In the genomic region with DNA sequence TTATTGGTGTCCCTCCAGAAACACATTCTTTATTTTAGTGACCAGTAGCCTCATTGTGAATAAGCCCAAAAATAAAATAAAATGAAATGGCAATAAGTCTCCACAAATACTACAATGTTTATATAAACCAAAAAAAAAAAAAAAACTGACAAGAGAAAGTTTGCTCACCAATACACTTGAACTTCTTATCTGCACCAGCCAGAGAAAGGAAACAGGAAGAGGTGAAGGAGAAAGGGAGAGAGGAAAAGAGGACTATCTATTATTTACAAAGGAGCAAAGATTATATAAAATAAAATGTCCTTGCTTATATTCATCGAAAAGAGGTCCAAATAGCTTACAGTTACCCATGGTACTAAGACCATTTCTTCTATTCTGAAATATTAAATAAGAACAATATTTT, we compare ENCODE assay signal across 27 cellular contexts.
"Had no signal": no experiment of that assay in that cellular context is flagged by ENCODE, and none has a peak within 500 bp of the region (broad histone marks: within the 10 kb centered on the region; RNA-seq: fewer than 3 reads in every experiment).

No MANE protein-coding gene starts in this region.

- DNase-seq: islet precursor cell; left ventricle myocardium inferior; mesendoderm; naive B cell; natural killer cell; nephron progenitor cell; pancreas; posterior cingulate gyrus; retina; right cardiac atrium; stimulated activated CD4-positive, alpha-beta T cell treated with anti-CD3 and anti-CD28 coated beads, Interleukin-12 subunit alpha, Interleukin-12 subunit beta, amount 100 ng/mL, for 4 hours; stimulated activated CD4-positive, alpha-beta T cell treated with anti-CD3 and anti-CD28 coated beads, Interleukin-15, amount 100 ng/mL, for 24 hours; stimulated activated CD4-positive, alpha-beta T cell treated with anti-CD3 and anti-CD28 coated beads, Interleukin-2, amount 100 ng/mL, for 24 hours; stimulated activated CD4-positive, alpha-beta T cell treated with anti-CD3 and anti-CD28 coated beads, Interleukin-4, amount 100 ng/mL, for 1 hour; stimulated activated naive B cell treated with anti-CD40 and anti-IgM and Interleukin-4, amounts not matched to agents 10 μg/mL and 1 μg/mL and 100 μg/mL, for 72 hours; stimulated activated naive CD8-positive, alpha-beta T cell treated with anti-CD3 and anti-CD28 coated beads, Interleukin-15, Interleukin-2, amounts not matched to agents 100 U/mL and 50 U/mL, for 24 hours; stomach; testis; thyroid gland; transverse colon; upper lobe of left lung had no signal

- H3K4me2 ChIP-seq: neural progenitor cell had no signal

- H2AFZ ChIP-seq: neural progenitor cell had no signal

- H3K27me3 ChIP-seq: neural progenitor cell, pancreas, stomach, testis, thyroid gland, transverse colon, upper lobe of left lung, vagina had no signal

- H3K9ac ChIP-seq: neural progenitor cell had no signal

- H3K27ac ChIP-seq: left ventricle myocardium inferior, neural progenitor cell, pancreas, prostate gland, skin epidermis, stomach, testis, thyroid gland, transverse colon, upper lobe of left lung, vagina had no signal

- H3K9me3 ChIP-seq: left ventricle myocardium inferior, pancreas, prostate gland, stomach, testis, thyroid gland, transverse colon, upper lobe of left lung, vagina had no signal

- H3K4me1 ChIP-seq: left ventricle myocardium inferior, neural progenitor cell, pancreas, prostate gland, stomach, testis, thyroid gland, transverse colon, upper lobe of left lung, vagina had no signal

- ATAC-seq: natural killer cell; pancreas; sciatic nerve; stimulated activated naive B cell treated with anti-CD40 and anti-IgM and Interleukin-4, amounts not matched to agents 10 μg/mL and 1 μg/mL and 100 μg/mL, for 72 hours; stimulated activated naive CD8-positive, alpha-beta T cell treated with anti-CD3 and anti-CD28 coated beads, Interleukin-15, Interleukin-2, amounts not matched to agents 100 U/mL and 50 U/mL, for 24 hours had no signal

- FAIRE-seq: pancreas had no signal

- H3K4me3 ChIP-seq: left ventricle myocardium inferior, lung, neural progenitor cell, pancreas, prostate gland, skin epidermis, stomach, testis, thyroid gland, transverse colon, upper lobe of left lung, vagina had no signal

- H3K36me3 ChIP-seq: left ventricle myocardium inferior, neural progenitor cell, pancreas, prostate gland, stomach, thyroid gland, transverse colon, upper lobe of left lung, vagina had no signal
